In the genomic region with DNA sequence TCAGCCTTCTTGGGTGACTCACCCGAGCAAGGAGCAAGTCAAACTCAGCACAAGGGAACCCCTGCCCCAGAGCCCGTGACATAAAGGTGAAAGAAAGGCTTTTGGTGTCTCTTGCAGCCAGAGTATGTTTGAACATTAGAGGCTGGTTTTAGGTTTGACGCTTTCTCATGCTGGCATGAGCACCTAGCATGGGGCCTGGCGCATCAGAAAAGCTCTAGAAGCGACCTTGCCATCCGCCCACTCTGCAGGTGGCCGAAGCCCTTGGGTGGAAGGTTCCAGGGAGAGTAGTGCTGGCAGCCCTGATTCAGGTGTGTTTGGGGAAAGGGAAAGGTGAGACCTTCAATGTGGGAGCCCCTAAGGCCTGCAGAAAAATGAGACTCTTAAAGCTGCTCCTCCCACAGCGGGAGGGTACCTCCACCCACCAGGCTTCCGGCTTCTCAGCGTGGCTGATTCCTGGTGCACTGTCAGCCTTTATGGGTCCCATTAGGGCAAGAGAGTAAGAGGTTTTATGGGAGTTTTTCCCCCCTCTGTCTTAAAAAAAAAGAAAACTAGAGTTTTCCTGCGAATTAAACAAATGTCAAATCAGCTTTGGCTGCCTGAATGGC, we compare ENCODE assay signal across 1 cellular context.
TF ChIP-seq lines count a peak whose summit lies in the region.

No MANE protein-coding gene starts in this region.

TF ChIP-seq in GM23338, 12 proteins besides CTCF, POLR2A, EP300 and RAD21 (continued from another document):
- TF ChIP-seq, protein P1, sequence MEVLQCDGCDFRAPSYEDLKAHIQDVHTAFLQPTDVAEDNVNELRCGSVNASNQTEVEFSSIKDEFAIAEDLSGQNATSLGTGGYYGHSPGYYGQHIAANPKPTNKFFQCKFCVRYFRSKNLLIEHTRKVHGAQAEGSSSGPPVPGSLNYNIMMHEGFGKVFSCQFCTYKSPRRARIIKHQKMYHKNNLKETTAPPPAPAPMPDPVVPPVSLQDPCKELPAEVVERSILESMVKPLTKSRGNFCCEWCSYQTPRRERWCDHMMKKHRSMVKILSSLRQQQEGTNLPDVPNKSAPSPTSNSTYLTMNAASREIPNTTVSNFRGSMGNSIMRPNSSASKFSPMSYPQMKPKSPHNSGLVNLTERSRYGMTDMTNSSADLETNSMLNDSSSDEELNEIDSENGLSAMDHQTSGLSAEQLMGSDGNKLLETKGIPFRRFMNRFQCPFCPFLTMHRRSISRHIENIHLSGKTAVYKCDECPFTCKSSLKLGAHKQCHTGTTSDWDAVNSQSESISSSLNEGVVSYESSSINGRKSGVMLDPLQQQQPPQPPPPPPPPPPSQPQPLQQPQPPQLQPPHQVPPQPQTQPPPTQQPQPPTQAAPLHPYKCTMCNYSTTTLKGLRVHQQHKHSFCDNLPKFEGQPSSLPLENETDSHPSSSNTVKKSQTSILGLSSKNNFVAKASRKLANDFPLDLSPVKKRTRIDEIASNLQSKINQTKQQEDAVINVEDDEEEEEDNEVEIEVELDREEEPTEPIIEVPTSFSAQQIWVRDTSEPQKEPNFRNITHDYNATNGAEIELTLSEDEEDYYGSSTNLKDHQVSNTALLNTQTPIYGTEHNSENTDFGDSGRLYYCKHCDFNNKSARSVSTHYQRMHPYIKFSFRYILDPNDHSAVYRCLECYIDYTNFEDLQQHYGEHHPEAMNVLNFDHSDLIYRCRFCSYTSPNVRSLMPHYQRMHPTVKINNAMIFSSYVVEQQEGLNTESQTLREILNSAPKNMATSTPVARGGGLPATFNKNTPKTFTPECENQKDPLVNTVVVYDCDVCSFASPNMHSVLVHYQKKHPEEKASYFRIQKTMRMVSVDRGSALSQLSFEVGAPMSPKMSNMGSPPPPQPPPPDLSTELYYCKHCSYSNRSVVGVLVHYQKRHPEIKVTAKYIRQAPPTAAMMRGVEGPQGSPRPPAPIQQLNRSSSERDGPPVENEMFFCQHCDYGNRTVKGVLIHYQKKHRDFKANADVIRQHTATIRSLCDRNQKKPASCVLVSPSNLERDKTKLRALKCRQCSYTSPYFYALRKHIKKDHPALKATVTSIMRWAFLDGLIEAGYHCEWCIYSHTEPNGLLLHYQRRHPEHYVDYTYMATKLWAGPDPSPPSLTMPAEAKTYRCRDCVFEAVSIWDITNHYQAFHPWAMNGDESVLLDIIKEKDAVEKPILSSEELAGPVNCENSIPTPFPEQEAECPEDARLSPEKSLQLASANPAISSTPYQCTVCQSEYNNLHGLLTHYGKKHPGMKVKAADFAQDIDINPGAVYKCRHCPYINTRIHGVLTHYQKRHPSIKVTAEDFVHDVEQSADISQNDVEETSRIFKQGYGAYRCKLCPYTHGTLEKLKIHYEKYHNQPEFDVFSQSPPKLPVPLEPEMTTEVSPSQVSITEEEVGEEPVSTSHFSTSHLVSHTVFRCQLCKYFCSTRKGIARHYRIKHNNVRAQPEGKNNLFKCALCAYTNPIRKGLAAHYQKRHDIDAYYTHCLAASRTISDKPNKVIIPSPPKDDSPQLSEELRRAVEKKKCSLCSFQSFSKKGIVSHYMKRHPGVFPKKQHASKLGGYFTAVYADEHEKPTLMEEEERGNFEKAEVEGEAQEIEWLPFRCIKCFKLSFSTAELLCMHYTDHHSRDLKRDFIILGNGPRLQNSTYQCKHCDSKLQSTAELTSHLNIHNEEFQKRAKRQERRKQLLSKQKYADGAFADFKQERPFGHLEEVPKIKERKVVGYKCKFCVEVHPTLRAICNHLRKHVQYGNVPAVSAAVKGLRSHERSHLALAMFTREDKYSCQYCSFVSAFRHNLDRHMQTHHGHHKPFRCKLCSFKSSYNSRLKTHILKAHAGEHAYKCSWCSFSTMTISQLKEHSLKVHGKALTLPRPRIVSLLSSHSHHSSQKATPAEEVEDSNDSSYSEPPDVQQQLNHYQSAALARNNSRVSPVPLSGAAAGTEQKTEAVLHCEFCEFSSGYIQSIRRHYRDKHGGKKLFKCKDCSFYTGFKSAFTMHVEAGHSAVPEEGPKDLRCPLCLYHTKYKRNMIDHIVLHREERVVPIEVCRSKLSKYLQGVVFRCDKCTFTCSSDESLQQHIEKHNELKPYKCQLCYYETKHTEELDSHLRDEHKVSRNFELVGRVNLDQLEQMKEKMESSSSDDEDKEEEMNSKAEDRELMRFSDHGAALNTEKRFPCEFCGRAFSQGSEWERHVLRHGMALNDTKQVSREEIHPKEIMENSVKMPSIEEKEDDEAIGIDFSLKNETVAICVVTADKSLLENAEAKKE (CRISPR knock-in tag; IDR thresholded peaks at IDR 0.05) = no peak
- TF ChIP-seq, protein P2, sequence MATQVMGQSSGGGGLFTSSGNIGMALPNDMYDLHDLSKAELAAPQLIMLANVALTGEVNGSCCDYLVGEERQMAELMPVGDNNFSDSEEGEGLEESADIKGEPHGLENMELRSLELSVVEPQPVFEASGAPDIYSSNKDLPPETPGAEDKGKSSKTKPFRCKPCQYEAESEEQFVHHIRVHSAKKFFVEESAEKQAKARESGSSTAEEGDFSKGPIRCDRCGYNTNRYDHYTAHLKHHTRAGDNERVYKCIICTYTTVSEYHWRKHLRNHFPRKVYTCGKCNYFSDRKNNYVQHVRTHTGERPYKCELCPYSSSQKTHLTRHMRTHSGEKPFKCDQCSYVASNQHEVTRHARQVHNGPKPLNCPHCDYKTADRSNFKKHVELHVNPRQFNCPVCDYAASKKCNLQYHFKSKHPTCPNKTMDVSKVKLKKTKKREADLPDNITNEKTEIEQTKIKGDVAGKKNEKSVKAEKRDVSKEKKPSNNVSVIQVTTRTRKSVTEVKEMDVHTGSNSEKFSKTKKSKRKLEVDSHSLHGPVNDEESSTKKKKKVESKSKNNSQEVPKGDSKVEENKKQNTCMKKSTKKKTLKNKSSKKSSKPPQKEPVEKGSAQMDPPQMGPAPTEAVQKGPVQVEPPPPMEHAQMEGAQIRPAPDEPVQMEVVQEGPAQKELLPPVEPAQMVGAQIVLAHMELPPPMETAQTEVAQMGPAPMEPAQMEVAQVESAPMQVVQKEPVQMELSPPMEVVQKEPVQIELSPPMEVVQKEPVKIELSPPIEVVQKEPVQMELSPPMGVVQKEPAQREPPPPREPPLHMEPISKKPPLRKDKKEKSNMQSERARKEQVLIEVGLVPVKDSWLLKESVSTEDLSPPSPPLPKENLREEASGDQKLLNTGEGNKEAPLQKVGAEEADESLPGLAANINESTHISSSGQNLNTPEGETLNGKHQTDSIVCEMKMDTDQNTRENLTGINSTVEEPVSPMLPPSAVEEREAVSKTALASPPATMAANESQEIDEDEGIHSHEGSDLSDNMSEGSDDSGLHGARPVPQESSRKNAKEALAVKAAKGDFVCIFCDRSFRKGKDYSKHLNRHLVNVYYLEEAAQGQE (IDR thresholded peaks at IDR 0.05; ENCODE audit: unreplicated experiment) = no peak
- TF ChIP-seq NANOG (IDR thresholded peaks at IDR 0.05; ENCODE audit: borderline replicate concordance) = no peak
